Comparison of ENCODE assay signal across 8 cellular contexts in genomic region chr7:112205348-112206237, GRCh38. TPM values are rescaled to one million over a fixed set of nuclear protein-coding genes. Genes with fewer than 3 reads are reported as not detected.
DNase-seq lines count a peak whose midpoint lies in the region; ATAC-seq and TF ChIP-seq lines count a peak whose summit lies in the region.

No MANE protein-coding gene starts in this region.

- intact Hi-C loops in PC-9 (cut with micrococcal nuclease; ENCODE audit: unreplicated experiment) = loop anchor here (1.0 to 10.0 kb wide), 8 partner anchors 123 to 443 kb away; partner anchors contain the start of gene IFRD1

- H3K27ac Mint-ChIP-seq in activated naive CD4-positive, alpha-beta T cell treated with anti-CD3 and anti-CD28 coated beads, Interleukin-2, amount 50 U/mL, for 72 hours = peak overlapping the region in 1 of 2 donors; percentile 94
- peak overlapping the region; percentile 94 for H3K27ac Mint-ChIP-seq in glutamatergic neuron (ENCODE audit: unreplicated experiment)

- H3K9ac ChIP-seq in BLaER1 treated with 17β-estradiol and CSF1 and Interleukin-3, amounts not matched to agents 10 nM and 100 nM = peak overlapping the region; percentile 78 to 96 (median 91)

- no peaks in the 10 kb centered on the region for H3F3A ChIP-seq in PC-9 (ENCODE audit: insufficient read depth, low read depth)

- DNase-seq in PC-9 = peak in 1 of 2 experiments; percentile 44
- peak; percentile 31 to 58 for DNase-seq in activated naive CD4-positive, alpha-beta T cell treated with anti-CD3 and anti-CD28 coated beads, Interleukin-2, amount 50 U/mL, for 72 hours (ENCODE audit: low spot score in 2 of 2)
- peak; percentile 74 for DNase-seq in glutamatergic neuron
- DNase-seq in occipital lobe (lab: John Stamatoyannopoulos, UW) = peak; percentile 54
- no peak for DNase-seq in NOMO-1 treated with dmso at 0.1 percent for 144 hours (lab: John Stamatoyannopoulos, UW; ENCODE audit: unreplicated experiment)

- CTCF ChIA-PET in PC-9 (lab: Charles Lee) = interaction anchor here (0.8 kb wide), 1 partner anchor 275 kb away, joined by 3 read pairs; no protein-coding TSS in a partner anchor

- TSS peak; percentile 19 for BruUV-seq in PC-9 (replicated peaks; lab: Mats Ljungman, UMichigan)

- TF ChIP-seq CTCF in PC-9 (conservative IDR thresholded peaks at IDR 0.05) (no peak), glutamatergic neuron (IDR thresholded peaks at IDR 0.05; ENCODE audit: partially characterized antibody, unreplicated experiment) (no peak)

- peaks cover 12% of the 10 kb centered on the region for H3K4me1 Mint-ChIP-seq in glutamatergic neuron (ENCODE audit: low read depth, unreplicated experiment)

- peak overlapping the region; percentile 85 to 99 (median 92) for H3K4me3 ChIP-seq in BLaER1 treated with 17β-estradiol and CSF1 and Interleukin-3, amounts not matched to agents 10 nM and 100 nM
- H3K4me3 ChIP-seq in PC-9 = peak overlapping the region; percentile 66

- H3K9me3 ChIP-seq in BLaER1 treated with 17β-estradiol and CSF1 and Interleukin-3, amounts not matched to agents 10 nM and 100 nM (replicated peaks in 1 of 11) = no peaks in the 10 kb centered on the region
- H3K9me3 ChIP-seq in PC-9 (ENCODE audit: insufficient read depth, low read depth) = no peaks in the 10 kb centered on the region; the same call in 1 of the 2 replicates

- H3K9me2 ChIP-seq in PC-9 (ENCODE audit: insufficient read depth) = no peaks in the 10 kb centered on the region

- peak overlapping the region; percentile 78 to 95 (median 88) for H3K27ac ChIP-seq in BLaER1 treated with 17β-estradiol and CSF1 and Interleukin-3, amounts not matched to agents 10 nM and 100 nM
- no peak overlapping the region for H3K27ac ChIP-seq in PC-9

- H3K4me1 ChIP-seq in BLaER1 treated with 17β-estradiol and CSF1 and Interleukin-3, amounts not matched to agents 10 nM and 100 nM = peaks cover 19 to 45% (median 30%) of the 10 kb centered on the region in 10 experiments
- peaks cover 19% of the 10 kb centered on the region for H3K4me1 ChIP-seq in PC-9 (replicated peaks; ENCODE audit: insufficient read depth)

- peak overlapping the region; percentile 98 for H2AFZ ChIP-seq in PC-9

- peak overlapping the region; percentile 91 for H3K4me3 Mint-ChIP-seq in glutamatergic neuron (ENCODE audit: unreplicated experiment)

- peak overlapping the region; percentile 83 to 97 (median 94) for H3K4me2 ChIP-seq in BLaER1 treated with 17β-estradiol and CSF1 and Interleukin-3, amounts not matched to agents 10 nM and 100 nM
- peak overlapping the region; percentile 100 for H3K4me2 ChIP-seq in PC-9

- peaks cover 0 to 6% (median 0%) of the 10 kb centered on the region in 11 experiments; a peak in 2 of 22 replicates for H3K36me3 ChIP-seq in BLaER1 treated with 17β-estradiol and CSF1 and Interleukin-3, amounts not matched to agents 10 nM and 100 nM
- H3K36me3 ChIP-seq in PC-9 (ENCODE audit: low read depth) = no peaks in the 10 kb centered on the region

- peaks cover 14 to 54% (median 41%) of the 10 kb centered on the region in 11 experiments; a peak in 20 of 22 replicates for H4K20me1 ChIP-seq in BLaER1 treated with 17β-estradiol and CSF1 and Interleukin-3, amounts not matched to agents 10 nM and 100 nM
- no peaks in the 10 kb centered on the region for H4K20me1 ChIP-seq in PC-9 (ENCODE audit: insufficient read depth)

- ATAC-seq in GM18909 (IDR thresholded peaks at IDR 0.05; ENCODE audit: poor library complexity, unreplicated experiment) (peak; percentile 12), HG03196 (IDR thresholded peaks at IDR 0.05; ENCODE audit: unreplicated experiment) (peak; percentile 12)
- ATAC-seq in activated naive CD4-positive, alpha-beta T cell treated with anti-CD3 and anti-CD28 coated beads, Interleukin-2, amount 50 U/mL, for 72 hours = peak; percentile 10 to 11

- H3K27me3 ChIP-seq in BLaER1 treated with 17β-estradiol and CSF1 and Interleukin-3, amounts not matched to agents 10 nM and 100 nM = peaks cover 0 to 7% (median 0%) of the 10 kb centered on the region in 11 experiments; a peak in 4 of 22 replicates
- H3K27me3 ChIP-seq in PC-9 (ENCODE audit: insufficient read depth, low read depth) = no peaks in the 10 kb centered on the region

- POLR2A ChIA-PET in PC-9 (lab: Charles Lee; ENCODE audit: unreplicated experiment) = interaction anchor here (0.5 kb wide), 1 partner anchor 439 kb away, joined by 5 read pairs; no protein-coding TSS in a partner anchor

- H3K36me3 Mint-ChIP-seq in activated naive CD4-positive, alpha-beta T cell treated with anti-CD3 and anti-CD28 coated beads, Interleukin-2, amount 50 U/mL, for 72 hours = peaks cover 8 to 9% of the 10 kb centered on the region in 2 donors
- peaks cover 4% of the 10 kb centered on the region for H3K36me3 Mint-ChIP-seq in glutamatergic neuron (ENCODE audit: unreplicated experiment)

- H3K27me3 Mint-ChIP-seq in glutamatergic neuron (ENCODE audit: unreplicated experiment) = peaks cover 8% of the 10 kb centered on the region

- no peaks in the 10 kb centered on the region for H3K9me3 Mint-ChIP-seq in activated naive CD4-positive, alpha-beta T cell treated with anti-CD3 and anti-CD28 coated beads, Interleukin-2, amount 50 U/mL, for 72 hours
- peaks cover 19% of the 10 kb centered on the region for H3K9me3 Mint-ChIP-seq in glutamatergic neuron (ENCODE audit: unreplicated experiment)

- H3K79me2 ChIP-seq in PC-9 (ENCODE audit: low read depth) = peaks cover 29% of the 10 kb centered on the region

RNA-seq across cellular contexts. Expression of gene DOCK4, which starts 0.6 kb away (rescaled TPM):
- total RNA-seq in PC-9 (2021) = 0.98 and 1.7 TPM in 2 replicates
- total RNA-seq in activated naive CD4-positive, alpha-beta T cell treated with anti-CD3 and anti-CD28 coated beads, Interleukin-2, amount 50 U/mL, for 72 hours = 1 to 10 TPM in 1 of 2 donors, under 1 TPM in 1; 0.21 to 1.1 TPM
- 60.3 TPM for total RNA-seq in glutamatergic neuron (ENCODE audit: unreplicated experiment)
- 109 TPM for total RNA-seq in occipital lobe

RNA-seq across cellular contexts. Expression of gene ZNF277, which starts 0.9 kb away (rescaled TPM):
- total RNA-seq in PC-9 (2021) = 23.3 and 33.4 TPM in 2 replicates
- total RNA-seq in activated naive CD4-positive, alpha-beta T cell treated with anti-CD3 and anti-CD28 coated beads, Interleukin-2, amount 50 U/mL, for 72 hours = 10 to 100 TPM; 22.7 to 30.4 TPM
- total RNA-seq in glutamatergic neuron (ENCODE audit: unreplicated experiment) = 27.0 TPM
- total RNA-seq in occipital lobe = 77.0 TPM

Comparison
In these comparisons a context has a peak if more than half of its experiments do, and no peak if none do; other contexts are left out.
1. RNA of gene DOCK4, which starts 0.6 kb away (total RNA-seq): 109 TPM in occipital lobe (single experiment) and 60.3 TPM in glutamatergic neuron (single experiment); 0.21 to 1.1 TPM in activated naive CD4-positive, alpha-beta T cell treated with anti-CD3 and anti-CD28 coated beads, Interleukin-2, amount 50 U/mL, for 72 hours and 0.98 to 1.7 TPM in PC-9; every median in the first group is over 10 times any median in the second.
2. Peak in every context shown above with its lines, with median percentiles within 50 percentile points of each other: ATAC-seq.